ENCODE assay signal across 1 cellular context in genomic region chr6:7974932-7975763, GRCh38.
A peak's percentile ranks its signal among the peaks of the same experiment; 100 is the strongest.
TF ChIP-seq lines count a peak whose summit lies in the region.

No MANE protein-coding gene starts in this region.

TF ChIP-seq in K562, 482 proteins besides CTCF, POLR2A, EP300 and RAD21 (continued from another document and continues in another):
- TF ChIP-seq NEUROD1 (IDR thresholded peaks at IDR 0.05; ENCODE audit: borderline replicate concordance, low read depth, low read length, partially characterized antibody), result peak; percentile 76
- peak; percentile 91 for TF ChIP-seq ATF7 (IDR thresholded peaks at IDR 0.05)
- TF ChIP-seq ZNF41 (CRISPR knock-in tag; conservative IDR thresholded peaks at IDR 0.05), result no peak
- no peak for TF ChIP-seq ESRRA (IDR thresholded peaks at IDR 0.05; ENCODE audit: borderline replicate concordance, low read depth)
- TF ChIP-seq SRSF1 (IDR thresholded peaks at IDR 0.05; ENCODE audit: low read depth, low read length), result no peak
- TF ChIP-seq ZNF175 (CRISPR knock-in tag; IDR thresholded peaks at IDR 0.05; ENCODE audit: low read depth), result 0 out of 2 replicates have a peak, but pooled peaks have one; percentile 50
- TF ChIP-seq PHF21A (IDR thresholded peaks at IDR 0.05; ENCODE audit: borderline replicate concordance, low read depth), result no peak
- TF ChIP-seq YY1 (IDR thresholded peaks at IDR 0.05; ENCODE audit: borderline replicate concordance in 1 of 3, control insufficient read depth in 1 of 3, extremely low read depth in 1 of 3, insufficient read depth in 3 of 3, insufficient read length in 1 of 3, insufficient replicate concordance in 2 of 3, low read depth in 1 of 3, low read length in 2 of 3), result no peak
- TF ChIP-seq TCF3 (CRISPR knock-in tag; IDR thresholded peaks at IDR 0.05), result peak; percentile 92
- peak in 1 of 2 experiments; percentile 59; a peak in 1 of 4 replicates for TF ChIP-seq ZNF639 (CRISPR knock-in tag; conservative IDR thresholded peaks at IDR 0.05 in 1 of 2, IDR thresholded peaks at IDR 0.05 in 1 of 2)
- no peak for TF ChIP-seq STAG1 (CRISPR knock-in tag; IDR thresholded peaks at IDR 0.05; ENCODE audit: borderline replicate concordance)
- no peak for TF ChIP-seq ZNF830 (CRISPR knock-in tag; IDR thresholded peaks at IDR 0.05)
- TF ChIP-seq DDX20 (tag; IDR thresholded peaks at IDR 0.05; ENCODE audit: low read depth), result no peak
- peak; percentile 84 for TF ChIP-seq CCNT2 (IDR thresholded peaks at IDR 0.05; ENCODE audit: borderline replicate concordance, extremely low read depth, insufficient read length, low read depth, low read length)
- TF ChIP-seq ZNF507 (tag; conservative IDR thresholded peaks at IDR 0.05), result no peak
- TF ChIP-seq ZNF79 (CRISPR knock-in tag; IDR thresholded peaks at IDR 0.05; ENCODE audit: low read depth), result no peak
- TF ChIP-seq ZNF592 (IDR thresholded peaks at IDR 0.05), result no peak
- TF ChIP-seq SMARCE1 (IDR thresholded peaks at IDR 0.05), result peak; percentile 99
- TF ChIP-seq ARID2 (IDR thresholded peaks at IDR 0.05), result no peak
- TF ChIP-seq ELF4 (CRISPR knock-in tag; IDR thresholded peaks at IDR 0.05), result peak; percentile 71; the same call in 1 of the 2 replicates
- TF ChIP-seq KDM5B (IDR thresholded peaks at IDR 0.05; ENCODE audit: insufficient replicate concordance, low read depth, low read length), result peak; percentile 29
- peak in 1 of 2 experiments; percentile 59 for TF ChIP-seq NCOA2 (IDR thresholded peaks at IDR 0.05; ENCODE audit: partially characterized antibody in 2 of 2)
- peak; percentile 83 for TF ChIP-seq KLF16 (IDR thresholded peaks at IDR 0.05)
- TF ChIP-seq ZNF551 (CRISPR knock-in tag; IDR thresholded peaks at IDR 0.05), result no peak
- TF ChIP-seq HDAC3 (IDR thresholded peaks at IDR 0.05; ENCODE audit: borderline replicate concordance, partially characterized antibody), result peak; percentile 99
- peak; percentile 95 for TF ChIP-seq MYNN (IDR thresholded peaks at IDR 0.05)
- TF ChIP-seq MYNN (CRISPR knock-in tag; IDR thresholded peaks at IDR 0.05), result no peak
- TF ChIP-seq MYC (IDR thresholded peaks at IDR 0.05; ENCODE audit: low read depth, low read length), result peak; percentile 78
- no peak for TF ChIP-seq MYC (CRISPR knock-in tag; IDR thresholded peaks at IDR 0.05; ENCODE audit: borderline replicate concordance, low read depth)
- TF ChIP-seq PRPF4 (IDR thresholded peaks at IDR 0.05; ENCODE audit: insufficient read depth, low read depth, low read length, poor library complexity, severe bottlenecking), result no peak
- no peak for TF ChIP-seq E2F4 (CRISPR knock-in tag; IDR thresholded peaks at IDR 0.05; ENCODE audit: low read depth)
- TF ChIP-seq PRDM10 (IDR thresholded peaks at IDR 0.05; ENCODE audit: partially characterized antibody), result no peak
- no peak for TF ChIP-seq CBX8 (IDR thresholded peaks at IDR 0.05; ENCODE audit: borderline replicate concordance, extremely low read depth, low read depth, low read length, poor library complexity, severe bottlenecking)
- TF ChIP-seq ILK (tag; IDR thresholded peaks at IDR 0.05; ENCODE audit: borderline replicate concordance, low read depth), result no peak
- TF ChIP-seq TBL1XR1 (IDR thresholded peaks at IDR 0.05; ENCODE audit: low read length in 2 of 2), result peak; percentile 93 to 99
- no peak for TF ChIP-seq CBX1 (IDR thresholded peaks at IDR 0.05; ENCODE audit: low read depth)
- TF ChIP-seq BRD4 (IDR thresholded peaks at IDR 0.05), result no peak
- no peak for TF ChIP-seq ZBTB33 (CRISPR knock-in tag; IDR thresholded peaks at IDR 0.05)
- no peak for TF ChIP-seq ZBTB9 (CRISPR knock-in tag; IDR thresholded peaks at IDR 0.05)
- TF ChIP-seq ZNF740 (CRISPR knock-in tag; IDR thresholded peaks at IDR 0.05), result no peak
- no peak for TF ChIP-seq ZNF740 (tag; IDR thresholded peaks at IDR 0.05)
- TF ChIP-seq ZNF197 (CRISPR knock-in tag; IDR thresholded peaks at IDR 0.05; ENCODE audit: low read depth), result no peak
- TF ChIP-seq HDAC6 (IDR thresholded peaks at IDR 0.05; ENCODE audit: low read depth, low read length), result no peak
